Comparison of ENCODE assay signal across 2 cellular contexts in genomic region chr11:68999093-68999747, GRCh38.
TF ChIP-seq lines count a peak whose summit lies in the region.

No MANE protein-coding gene starts in this region.

TF ChIP-seq in WTC11, 78 proteins besides CTCF, POLR2A, EP300 and RAD21:
- TF ChIP-seq ZNF121 (CRISPR knock-in tag; IDR thresholded peaks at IDR 0.05): no peak
- TF ChIP-seq NR1H2 (CRISPR knock-in tag; IDR thresholded peaks at IDR 0.05): no peak
- no peak for TF ChIP-seq MXD4 (CRISPR knock-in tag; IDR thresholded peaks at IDR 0.05; ENCODE audit: borderline replicate concordance)
- no peak for TF ChIP-seq USF2 (CRISPR knock-in tag; IDR thresholded peaks at IDR 0.05)
- no peak for TF ChIP-seq TEAD4 (CRISPR knock-in tag; IDR thresholded peaks at IDR 0.05)
- TF ChIP-seq ZNF219 (CRISPR knock-in tag; IDR thresholded peaks at IDR 0.05; ENCODE audit: borderline replicate concordance): no peak
- TF ChIP-seq NFE2L1 (CRISPR knock-in tag; IDR thresholded peaks at IDR 0.05): no peak
- TF ChIP-seq NFYB (CRISPR knock-in tag; conservative IDR thresholded peaks at IDR 0.05; ENCODE audit: low read depth): no peak
- no peak for TF ChIP-seq PREB (CRISPR knock-in tag; IDR thresholded peaks at IDR 0.05; ENCODE audit: borderline replicate concordance)
- TF ChIP-seq FOXK1 (CRISPR knock-in tag; IDR thresholded peaks at IDR 0.05): no peak
- no peak for TF ChIP-seq JAZF1 (CRISPR knock-in tag; IDR thresholded peaks at IDR 0.05)
- TF ChIP-seq ZNF396 (CRISPR knock-in tag; IDR thresholded peaks at IDR 0.05; ENCODE audit: borderline replicate concordance): no peak
- no peak for TF ChIP-seq ZNF416 (CRISPR knock-in tag; IDR thresholded peaks at IDR 0.05)
- TF ChIP-seq MYBL2 (CRISPR knock-in tag; IDR thresholded peaks at IDR 0.05): no peak
- TF ChIP-seq SOX15 (CRISPR knock-in tag; IDR thresholded peaks at IDR 0.05): no peak
- no peak for TF ChIP-seq E2F1 (CRISPR knock-in tag; IDR thresholded peaks at IDR 0.05)
- no peak for TF ChIP-seq NFATC4 (CRISPR knock-in tag; IDR thresholded peaks at IDR 0.05)
- TF ChIP-seq EMX1 (CRISPR knock-in tag; IDR thresholded peaks at IDR 0.05): no peak

TF ChIP-seq in H1, 55 proteins besides CTCF, POLR2A, EP300 and RAD21:
- TF ChIP-seq USF2 (IDR thresholded peaks at IDR 0.05; ENCODE audit: low read length) (no peak), KDM4A (IDR thresholded peaks at IDR 0.05; ENCODE audit: low read depth, low read length, severe bottlenecking) (no peak), BACH1 (IDR thresholded peaks at IDR 0.05; ENCODE audit: low read length) (no peak), SUZ12 (IDR thresholded peaks at IDR 0.05; ENCODE audit: low read length) (no peak), CEBPB (IDR thresholded peaks at IDR 0.05; ENCODE audit: low read depth, low read length) (no peak), TBP (IDR thresholded peaks at IDR 0.05; ENCODE audit: low read depth, low read length) (no peak), BCL11A (IDR thresholded peaks at IDR 0.05; ENCODE audit: low read depth in 2 of 2, low read length in 2 of 2) (no peak), KDM1A (IDR thresholded peaks at IDR 0.05; ENCODE audit: borderline replicate concordance, low read length) (no peak), HDAC2 (IDR thresholded peaks at IDR 0.05; ENCODE audit: borderline replicate concordance in 1 of 2, low read depth in 2 of 2, low read length in 2 of 2) (no peak), SIX5 (IDR thresholded peaks at IDR 0.05; ENCODE audit: low read depth, low read length) (no peak), GTF2F1 (IDR thresholded peaks at IDR 0.05; ENCODE audit: borderline replicate concordance, low read depth, low read length) (no peak), EGR1 (IDR thresholded peaks at IDR 0.05; ENCODE audit: borderline replicate concordance, low read depth, low read length) (no peak), CREB1 (IDR thresholded peaks at IDR 0.05) (no peak), TCF12 (IDR thresholded peaks at IDR 0.05; ENCODE audit: low read depth, low read length) (no peak), CTBP2 (IDR thresholded peaks at IDR 0.05; ENCODE audit: borderline replicate concordance, insufficient read depth, insufficient read length, low read length) (no peak), SP4 (IDR thresholded peaks at IDR 0.05; ENCODE audit: low read length) (no peak), CHD1 (IDR thresholded peaks at IDR 0.05; ENCODE audit: low read depth, low read length) (no peak)
